Comparison of ENCODE assay signal across 10 cellular contexts in genomic region chr12:6951551-6952120, GRCh38. TPM values are rescaled to one million over a fixed set of nuclear protein-coding genes. Genes with fewer than 3 reads are reported as not detected.
DNase-seq lines count a peak whose midpoint lies in the region; ATAC-seq, FAIRE-seq and TF ChIP-seq lines count a peak whose summit lies in the region.
"Had no signal": no experiment of that assay in that cellular context is flagged by ENCODE, and none has a peak within 500 bp of the region (broad histone marks: within the 10 kb centered on the region; RNA-seq: fewer than 3 reads in every experiment).

No MANE protein-coding gene starts in this region.

- peak overlapping the region; percentile 100 for H3K27ac Mint-ChIP-seq in CD8-positive, alpha-beta T cell

- no peak for FAIRE-seq in pancreas (lab: Jason Lieb, UNC)

- peak overlapping the region; percentile 99 for H3K4me3 Mint-ChIP-seq in CD8-positive, alpha-beta T cell

- peak overlapping the region; percentile 72 for H3K27ac ChIP-seq in CD8-positive, alpha-beta T cell (ENCODE audit: low read depth, low read length)
- H3K27ac ChIP-seq in dorsolateral prefrontal cortex (peak overlapping the region in 47 of 59 donors; percentile 4 to 82 (median 57)), pancreas (peak overlapping the region in 2 of 4 donors; percentile 17 to 53), hepatocyte (no peak overlapping the region)

- peaks cover 10% of the 10 kb centered on the region for H3K79me2 ChIP-seq in hepatocyte

- POLR2A ChIA-PET in CD8-positive, alpha-beta T cell (lab: Charles Lee): interaction anchor here (0.7 to 11.6 kb wide), 8 partner anchors 8 to 156 kb away, joined by 3 to 642 read pairs (median 6); partner anchors contain the start of genes C12orf57, RNU7-1 and SPSB2

- peaks cover 82% of the 10 kb centered on the region for H3K4me1 Mint-ChIP-seq in CD8-positive, alpha-beta T cell (ENCODE audit: low read depth)

- H3K9ac ChIP-seq in NT2/D1 (ENCODE audit: insufficient read length, low read depth): peak overlapping the region; percentile 39

- no peaks in the 10 kb centered on the region for H3K27me3 Mint-ChIP-seq in CD8-positive, alpha-beta T cell (ENCODE audit: low read depth)

- H3K4me3 ChIP-seq in CD8-positive, alpha-beta T cell (ENCODE audit: low read depth, low read length): peak overlapping the region; percentile 95
- no peak overlapping the region for H3K4me3 ChIP-seq in NT2/D1 (ENCODE audit: insufficient read length, low read depth)
- peak overlapping the region in 49 of 59 donors; percentile 12 to 57 (median 37) for H3K4me3 ChIP-seq in dorsolateral prefrontal cortex
- peak overlapping the region in 1 of 4 donors; percentile 38 for H3K4me3 ChIP-seq in pancreas
- H3K4me3 ChIP-seq in hepatocyte: no peak overlapping the region

- CTCF ChIA-PET in CD8-positive, alpha-beta T cell (lab: Charles Lee): interaction anchor here (0.9 to 11.6 kb wide), 8 partner anchors 9 to 82 kb away, joined by 3 to 531 read pairs (median 4); no protein-coding TSS in a partner anchor

- peak; percentile 22 for ATAC-seq in CD8-positive, alpha-beta T cell
- ATAC-seq in pancreas (no peak), HG03520 (IDR thresholded peaks at IDR 0.05; ENCODE audit: unreplicated experiment) (no peak)

- 85 to 86% methylated on average over 20 of the region's 20 CpGs for WGBS in pancreas, 2 donors
- WGBS in hepatocyte (ENCODE audit: low lambda C conversion rate, missing lambda C conversion rate): 93% methylated on average over 14 of the region's 20 CpGs

- intact Hi-C loops in CD8-positive, alpha-beta T cell (cut with DNase I, micrococcal nuclease): loop anchor here (5.0 to 10.0 kb wide), 3 partner anchors 344 to 417 kb away; partner anchors contain the start of genes CHD4 (in 2 of the 2) and GAPDH (in 1 of the 2)
- intact Hi-C loops in dorsolateral prefrontal cortex (cut with DNase I) (no loop called here), pancreas (cut with DNase I) (no loop called here)

- peaks cover 48% of the 10 kb centered on the region for H3K36me3 Mint-ChIP-seq in CD8-positive, alpha-beta T cell

- H3K27me3 ChIP-seq in CD8-positive, alpha-beta T cell (ENCODE audit: insufficient read depth, low read length): no peaks in the 10 kb centered on the region
- H3K27me3 ChIP-seq in NT2/D1 (ENCODE audit: insufficient read depth, insufficient read length) (no peaks in the 10 kb centered on the region), dorsolateral prefrontal cortex (no peaks in the 10 kb centered on the region), pancreas (no peaks in the 10 kb centered on the region), hepatocyte (no peaks in the 10 kb centered on the region)

- H3K4me2 ChIP-seq in hepatocyte: no peak overlapping the region

- H3K9me2 ChIP-seq in hepatocyte (replicated peaks; ENCODE audit: insufficient read depth): no peaks in the 10 kb centered on the region

- TF ChIP-seq CTCF in CD8-positive, alpha-beta T cell (IDR thresholded peaks at IDR 0.05): no peak
- TF ChIP-seq CTCF in dorsolateral prefrontal cortex (IDR thresholded peaks at IDR 0.05 in 54 of 56, conservative IDR thresholded peaks at IDR 0.05 in 2 of 56; ENCODE audit: low read depth in 1 of 56, partially characterized antibody in 56 of 56) (no peak), pancreas (IDR thresholded peaks at IDR 0.05) (no peak), hepatocyte (IDR thresholded peaks at IDR 0.05; ENCODE audit: poor library complexity) (no peak)

- peak in 1 of 7 experiments; percentile 38 for DNase-seq in CD8-positive, alpha-beta T cell
- DNase-seq in NT2/D1 (ENCODE audit: low read depth, low spot score) (no peak), dorsolateral prefrontal cortex (no peak), pancreas (peak in 4 of 6 donors; percentile 18 to 73 (median 38)), hepatocyte (ENCODE audit: low spot score) (no peak), NCI-H1694 (lab: John Stamatoyannopoulos, UW) (no peak)
- no peak for DNase-seq in activated effector memory CD4-positive, alpha-beta T cell treated with anti-CD3 and anti-CD28 coated beads, Interleukin-2, amount 50 U/mL, for 16 hours
- DNase-seq: SHP77 had no signal

- H3K9me3 Mint-ChIP-seq in CD8-positive, alpha-beta T cell: no peaks in the 10 kb centered on the region

- H4K20me1 ChIP-seq in hepatocyte (ENCODE audit: insufficient read depth, poor library complexity, severe bottlenecking): no peaks in the 10 kb centered on the region

- peaks cover 25% of the 10 kb centered on the region for H3K36me3 ChIP-seq in CD8-positive, alpha-beta T cell (ENCODE audit: insufficient read depth, low read length)
- H3K36me3 ChIP-seq in NT2/D1 (ENCODE audit: insufficient read depth, insufficient read length, low read length) (peaks cover 12% of the 10 kb centered on the region), pancreas (no peaks in the 10 kb centered on the region), hepatocyte (replicated peaks; ENCODE audit: insufficient read depth, low read depth) (no peaks in the 10 kb centered on the region)

- no peak overlapping the region for H2AFZ ChIP-seq in hepatocyte

- H3K9me3 ChIP-seq in CD8-positive, alpha-beta T cell (ENCODE audit: low read length): no peaks in the 10 kb centered on the region
- H3K9me3 ChIP-seq in NT2/D1 (ENCODE audit: insufficient read depth, low read length) (no peaks in the 10 kb centered on the region), pancreas (no peaks in the 10 kb centered on the region), hepatocyte (ENCODE audit: low read depth) (no peaks in the 10 kb centered on the region)

- H3K4me1 ChIP-seq in CD8-positive, alpha-beta T cell (ENCODE audit: insufficient read depth, low read length): peaks cover 70% of the 10 kb centered on the region
- H3K4me1 ChIP-seq in NT2/D1 (ENCODE audit: insufficient read depth, insufficient read length): peaks cover 33% of the 10 kb centered on the region
- peaks cover 0 to 3% (median 0%) of the 10 kb centered on the region in 3 donors for H3K4me1 ChIP-seq in pancreas
- H3K4me1 ChIP-seq in hepatocyte (ENCODE audit: insufficient read depth): peaks cover 3% of the 10 kb centered on the region

RNA-seq across cellular contexts. Expression of gene PTPN6, which starts 0.5 kb away (rescaled TPM):
- 10 to 100 TPM; 63.2 to 63.9 TPM for total RNA-seq in CD8-positive, alpha-beta T cell
- total RNA-seq in dorsolateral prefrontal cortex: 10 to 100 TPM in 52 of 120 experiments, 1 to 10 TPM in 68; 2.6 to 25.6 (median 9.2) TPM
- 10 to 100 TPM; 13.3 to 37.9 (median 17.8) TPM for total RNA-seq in pancreas
- 10 to 100 TPM; 48.7 to 53.1 TPM for polyA plus RNA-seq in pancreas
- 14.5 and 17.2 TPM in 2 replicates for total RNA-seq in hepatocyte
- 20.8 and 25.4 TPM in 2 replicates for polyA plus RNA-seq in hepatocyte

RNA-seq across cellular contexts. Expression of gene C12orf57, which starts 7.8 kb away (rescaled TPM):
- total RNA-seq in CD8-positive, alpha-beta T cell: 100 to 1,000 TPM; 328 to 356 TPM
- total RNA-seq in dorsolateral prefrontal cortex (100 to 1,000 TPM; 102 to 287 (median 162) TPM), pancreas (100 to 1,000 TPM in 2 of 6 donors, 10 to 100 TPM in 4; 86.8 to 154 (median 97.6) TPM), hepatocyte (219 and 289 TPM in 2 replicates)
- polyA plus RNA-seq in pancreas (100 to 1,000 TPM; 176 to 314 TPM), hepatocyte (217 and 219 TPM in 2 replicates)

RNA-seq across cellular contexts. Expression of gene RNU7-1, which starts 8.0 kb away (rescaled TPM):
- total RNA-seq in CD8-positive, alpha-beta T cell: not detected
- not detected for total RNA-seq in dorsolateral prefrontal cortex
- not detected for total RNA-seq in pancreas
- polyA plus RNA-seq in pancreas: not detected
- not detected in 2 replicates for total RNA-seq in hepatocyte
- not detected in 2 replicates for polyA plus RNA-seq in hepatocyte
- total RNA-seq: M059J had no signal

RNA-seq across cellular contexts. Expression of gene PHB2, which starts 18.8 kb away (rescaled TPM):
- 100 to 1,000 TPM; 145 to 148 TPM for total RNA-seq in CD8-positive, alpha-beta T cell
- 100 to 1,000 TPM in 11 of 120 experiments, 10 to 100 TPM in 109; 56.3 to 112 (median 85.1) TPM for total RNA-seq in dorsolateral prefrontal cortex
- total RNA-seq in pancreas: 100 to 1,000 TPM in 3 of 6 donors, 10 to 100 TPM in 3; 79.7 to 139 (median 101) TPM
- 10 to 100 TPM; 74.7 to 91.9 TPM for polyA plus RNA-seq in pancreas
- total RNA-seq in hepatocyte: 186 and 197 TPM in 2 replicates
- 142 and 143 TPM in 2 replicates for polyA plus RNA-seq in hepatocyte

RNA-seq across cellular contexts. Expression of gene EMG1, which starts 19.1 kb away (rescaled TPM):
- 10 to 100 TPM; 42.8 to 43.2 TPM for total RNA-seq in CD8-positive, alpha-beta T cell
- total RNA-seq in dorsolateral prefrontal cortex (10 to 100 TPM; 17.2 to 38.2 (median 26.5) TPM), pancreas (10 to 100 TPM in 5 of 6 donors, 1 to 10 TPM in 1; 8.9 to 20.2 (median 17.0) TPM), hepatocyte (24.3 and 26.8 TPM in 2 replicates)
- polyA plus RNA-seq in pancreas (10 to 100 TPM in 1 of 2 donors, 1 to 10 TPM in 1; 9.4 to 12.9 TPM), hepatocyte (50.3 and 51.8 TPM in 2 replicates)

Comparison
In these comparisons a context has a peak if more than half of its experiments do, and no peak if none do; other contexts are left out.
1. DNase-seq: peak in pancreas (4 of 6); none in NT2/D1 (single experiment), dorsolateral prefrontal cortex (0 of 10), hepatocyte (single experiment), NCI-H1694 (single experiment) and activated effector memory CD4-positive, alpha-beta T cell treated with anti-CD3 and anti-CD28 coated beads, Interleukin-2, amount 50 U/mL, for 16 hours (single experiment).
2. H3K4me3 ChIP-seq: peak in CD8-positive, alpha-beta T cell (single experiment) and dorsolateral prefrontal cortex (49 of 59); none in NT2/D1 (single experiment) and hepatocyte (single experiment).
3. intact Hi-C loops: an anchor here in CD8-positive, alpha-beta T cell (5.0 to 10.0 kb wide); none called in dorsolateral prefrontal cortex and pancreas.